ENCODE assay signal across 8 cellular contexts in the genomic region with DNA sequence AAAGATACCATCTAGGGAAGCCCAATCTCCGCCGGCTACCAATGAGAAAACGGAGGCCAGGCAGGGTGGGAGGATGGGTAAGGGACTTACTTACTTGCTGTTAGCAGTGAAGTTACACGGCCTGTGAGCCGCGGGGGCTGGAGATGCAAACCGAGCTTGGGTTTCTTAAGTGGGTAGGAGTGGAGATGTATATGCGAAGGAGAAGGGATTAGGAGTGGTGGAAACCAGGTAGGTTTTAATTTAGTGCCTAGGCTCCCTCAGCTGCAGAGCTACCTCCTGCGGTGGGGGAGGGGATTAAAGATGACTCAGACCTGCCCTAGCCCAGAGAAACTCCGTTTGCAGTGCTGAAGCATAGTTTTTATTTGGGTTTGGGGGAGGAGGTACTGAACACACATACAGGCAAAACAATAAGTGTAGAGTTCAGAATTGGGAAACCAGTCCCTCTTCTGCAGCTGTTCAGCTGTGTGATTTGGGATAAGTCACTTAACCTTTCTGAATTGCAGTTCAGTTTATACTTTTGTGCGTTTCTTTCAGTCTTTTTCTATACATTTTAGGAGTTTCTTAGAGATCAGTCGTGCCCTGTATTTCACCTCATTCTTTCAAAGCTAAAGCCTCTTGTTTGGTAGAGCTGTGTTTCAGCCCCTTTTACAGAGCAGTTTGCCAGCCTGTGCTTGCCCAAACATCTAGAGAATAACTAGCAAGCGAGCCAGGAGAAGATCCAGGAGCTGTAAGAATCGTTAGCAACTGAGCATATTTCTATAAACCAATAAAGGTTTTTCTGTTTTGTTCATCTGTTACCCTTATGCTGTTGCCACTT. TPM values are rescaled to one million over a fixed set of nuclear protein-coding genes. Genes with fewer than 3 reads are reported as not detected.
DNase-seq lines count a peak whose midpoint lies in the region; ATAC-seq and TF ChIP-seq lines count a peak whose summit lies in the region.

No MANE protein-coding gene starts in this region.

- CTCF ChIA-PET in SK-N-SH (lab: Yijun Ruan, JAX): no interaction called here

- peak; percentile 24 for ATAC-seq in HG02642 (IDR thresholded peaks at IDR 0.05; ENCODE audit: poor library complexity, unreplicated experiment)
- ATAC-seq in activated naive CD8-positive, alpha-beta T cell treated with anti-CD3 and anti-CD28 coated beads, Interleukin-2, amount 50 U/mL, for 24 hours: peak; percentile 70

- H3K4me1 Mint-ChIP-seq in activated naive CD8-positive, alpha-beta T cell treated with anti-CD3 and anti-CD28 coated beads, Interleukin-2, amount 50 U/mL, for 24 hours: peaks cover 59% of the 10 kb centered on the region

- TF ChIP-seq EP300 in SK-N-SH (IDR thresholded peaks at IDR 0.05; ENCODE audit: borderline replicate concordance in 1 of 2, low read depth in 1 of 2, low read length in 1 of 2): no peak

- no peaks in the 10 kb centered on the region for H3K9me3 Mint-ChIP-seq in activated naive CD8-positive, alpha-beta T cell treated with anti-CD3 and anti-CD28 coated beads, Interleukin-2, amount 50 U/mL, for 24 hours

- 34% methylated on average over 14 of the region's 14 CpGs for WGBS in SK-N-SH (ENCODE audit: low lambda C conversion rate)
- WGBS in smooth muscle cell (ENCODE audit: low lambda C conversion rate): 2% methylated on average over 14 of the region's 14 CpGs

- H3K9me2 ChIP-seq in SK-N-SH: no peaks in the 10 kb centered on the region

- H3K9me3 ChIP-seq in SK-N-SH: no peaks in the 10 kb centered on the region
- H3K9me3 ChIP-seq in smooth muscle cell (replicated peaks; ENCODE audit: low read depth): no peaks in the 10 kb centered on the region

- H3K9ac ChIP-seq in SK-N-SH: peak overlapping the region; percentile 94; the same call in 1 of the 2 replicates
- H3K9ac ChIP-seq in smooth muscle cell (ENCODE audit: low read depth): peak overlapping the region; percentile 98

- H3K27ac ChIP-seq in SK-N-SH (ENCODE audit: low read depth in 2 of 2, low read length in 1 of 2): peak overlapping the region; percentile 48 to 60; a peak in 3 of 4 replicates
- peak overlapping the region; percentile 94 for H3K27ac ChIP-seq in smooth muscle cell (ENCODE audit: low read depth)

- no peaks in the 10 kb centered on the region for H3K36me3 Mint-ChIP-seq in activated naive CD8-positive, alpha-beta T cell treated with anti-CD3 and anti-CD28 coated beads, Interleukin-2, amount 50 U/mL, for 24 hours (ENCODE audit: low read depth)

- H3K4me3 ChIP-seq in SK-N-SH (ENCODE audit: low read depth in 2 of 2, low read length in 1 of 2) (peak overlapping the region; percentile 34 to 74), smooth muscle cell (peak overlapping the region; percentile 99)

- H3K4me2 ChIP-seq in SK-N-SH (peak overlapping the region; percentile 74), smooth muscle cell (peak overlapping the region; percentile 99)

- H3K27me3 ChIP-seq in SK-N-SH (ENCODE audit: insufficient read depth) (no peaks in the 10 kb centered on the region), smooth muscle cell (ENCODE audit: low read depth) (no peaks in the 10 kb centered on the region)

- no peaks in the 10 kb centered on the region for H4K20me1 ChIP-seq in SK-N-SH (ENCODE audit: insufficient read depth)
- peaks cover 18% of the 10 kb centered on the region for H4K20me1 ChIP-seq in smooth muscle cell (ENCODE audit: low read depth)

- H3K27ac Mint-ChIP-seq in activated naive CD8-positive, alpha-beta T cell treated with anti-CD3 and anti-CD28 coated beads, Interleukin-2, amount 50 U/mL, for 24 hours: peak overlapping the region; percentile 92

- TF ChIP-seq CTCF in SK-N-SH (IDR thresholded peaks at IDR 0.05) (no peak), smooth muscle cell (IDR thresholded peaks at IDR 0.05; ENCODE audit: borderline replicate concordance, insufficient read depth, poor library complexity, severe bottlenecking) (no peak)

- peaks cover 7 to 11% of the 10 kb centered on the region in 2 experiments; a peak in 3 of 4 replicates for H3K4me1 ChIP-seq in SK-N-SH (ENCODE audit: control insufficient read depth in 1 of 2, insufficient read depth in 2 of 2, low read depth in 1 of 2, low read length in 1 of 2)
- peaks cover 25% of the 10 kb centered on the region for H3K4me1 ChIP-seq in smooth muscle cell (ENCODE audit: low read depth)

- H3F3A ChIP-seq in SK-N-SH (replicated peaks; ENCODE audit: insufficient read depth) (peaks cover 10% of the 10 kb centered on the region), smooth muscle cell (ENCODE audit: low read depth) (peaks cover under 1% of the 10 kb centered on the region)

- no peaks in the 10 kb centered on the region for H3K36me3 ChIP-seq in SK-N-SH (replicated peaks in 1 of 2; ENCODE audit: control insufficient read depth in 1 of 2, insufficient read depth in 2 of 2, low read length in 1 of 2)
- no peaks in the 10 kb centered on the region for H3K36me3 ChIP-seq in smooth muscle cell (ENCODE audit: low read depth)

- H2AFZ ChIP-seq in SK-N-SH (ENCODE audit: low read depth) (peak overlapping the region; percentile 66; the same call in 1 of the 2 replicates), smooth muscle cell (ENCODE audit: low read depth) (peak overlapping the region; percentile 65)

- POLR2A ChIA-PET in SK-N-SH (lab: Yijun Ruan, JAX): interaction anchor here (0.6 to 1.2 kb wide), 4 partner anchors 27 to 169 kb away, joined by 3 to 4 read pairs (median 3); a partner anchor contains a TSS

- H3K79me2 ChIP-seq in SK-N-SH (ENCODE audit: insufficient read depth): peaks cover 43% of the 10 kb centered on the region
- peaks cover 43% of the 10 kb centered on the region for H3K79me2 ChIP-seq in smooth muscle cell (ENCODE audit: low read depth)

- TF ChIP-seq RAD21 in SK-N-SH (IDR thresholded peaks at IDR 0.05; ENCODE audit: low read length): no peak

- H3K4me3 Mint-ChIP-seq in activated naive CD8-positive, alpha-beta T cell treated with anti-CD3 and anti-CD28 coated beads, Interleukin-2, amount 50 U/mL, for 24 hours: peak overlapping the region; percentile 90

- no peaks in the 10 kb centered on the region for H3K27me3 Mint-ChIP-seq in activated naive CD8-positive, alpha-beta T cell treated with anti-CD3 and anti-CD28 coated beads, Interleukin-2, amount 50 U/mL, for 24 hours

- peak; percentile 34 for DNase-seq in AG20443 (ENCODE audit: low spot score)
- DNase-seq in SK-N-SH: no peak
- DNase-seq in activated naive CD8-positive, alpha-beta T cell treated with anti-CD3 and anti-CD28 coated beads, Interleukin-2, amount 50 U/mL, for 24 hours: peak; percentile 73
- DNase-seq in iPS DF 19.7 (ENCODE audit: low read depth, low spot score): peak; percentile 59
- DNase-seq in smooth muscle cell (lab: John Stamatoyannopoulos, UW; ENCODE audit: unreplicated experiment): no peak
- DNase-seq in middle frontal gyrus (ENCODE audit: extremely low spot score, low spot score): no peak
- no peak for DNase-seq in cerebellar nuclear complex (lab: John Stamatoyannopoulos, UW)

TF ChIP-seq in SK-N-SH, 30 proteins besides CTCF, POLR2A, EP300 and RAD21:
- no peak for TF ChIP-seq GATA2 (CRISPR knock-in tag; IDR thresholded peaks at IDR 0.05)
- TF ChIP-seq FOSL2 (IDR thresholded peaks at IDR 0.05; ENCODE audit: borderline replicate concordance, low read depth): peak; percentile 54; the same call in 1 of the 2 replicates
- peak; percentile 47; the same call in 1 of the 2 replicates for TF ChIP-seq JUND (IDR thresholded peaks at IDR 0.05)

RNA-seq across cellular contexts. Expression of a gene that starts 0.6 kb away (rescaled TPM):
- 1.2 and 1.5 TPM in 2 replicates for polyA plus RNA-seq in SK-N-SH (2012; rRNA removed)
- 0.84 and 1.00 TPM in 2 replicates for polyA plus RNA-seq in SK-N-SH (2012; cell fraction: cytosol; rRNA removed)
- 2.6 and 5.5 TPM in 2 replicates for polyA plus RNA-seq in SK-N-SH (2012; cell fraction: nucleus; rRNA removed)
- 36.4 and 44.4 TPM in 2 replicates for total RNA-seq in smooth muscle cell
- 21.5 and 30.2 TPM in 2 replicates for polyA plus RNA-seq in smooth muscle cell

Comparison
In these comparisons a context has a peak if more than half of its experiments do, and no peak if none do; other contexts are left out.
1. DNase-seq: peak in AG20443 (single experiment), activated naive CD8-positive, alpha-beta T cell treated with anti-CD3 and anti-CD28 coated beads, Interleukin-2, amount 50 U/mL, for 24 hours (single experiment) and iPS DF 19.7 (single experiment); none in SK-N-SH (single experiment), smooth muscle cell (single experiment), middle frontal gyrus (single experiment) and cerebellar nuclear complex (0 of 2).